13 cellular contexts compared by ENCODE assay signal in the genomic region with DNA sequence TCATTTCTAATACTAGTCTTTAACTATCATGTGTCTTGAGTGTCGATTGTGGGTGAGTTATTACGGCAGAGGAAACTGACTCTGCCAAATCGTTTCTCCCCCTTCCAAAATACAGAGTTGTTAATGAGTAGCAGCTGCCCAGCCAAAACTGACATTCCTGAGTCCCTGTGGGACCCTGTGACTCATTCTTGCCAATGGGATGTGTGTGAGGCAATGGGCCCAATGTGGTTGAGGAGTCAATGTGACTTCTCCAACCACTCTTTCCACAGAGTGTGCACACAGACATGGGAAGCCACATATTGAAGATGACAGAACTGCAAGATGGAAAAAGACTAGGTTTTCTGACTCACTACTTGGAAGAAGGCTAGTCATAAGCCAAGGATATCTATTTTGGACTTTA.
DNase-seq lines count a peak whose midpoint lies in the region; ATAC-seq and TF ChIP-seq lines count a peak whose summit lies in the region.
"Had no signal": no experiment of that assay in that cellular context is flagged by ENCODE, and none has a peak within 500 bp of the region (broad histone marks: within the 10 kb centered on the region; RNA-seq: fewer than 3 reads in every experiment).

No MANE protein-coding gene starts in this region.

- H4K5ac ChIP-seq in H9 (ENCODE audit: insufficient read length, low read depth, low read length) = no peak overlapping the region

- H2AFZ ChIP-seq in mammary epithelial cell (ENCODE audit: low read depth, low read length) = no peak overlapping the region
- no peak overlapping the region for H2AFZ ChIP-seq in H9 (ENCODE audit: low read length)

- TF ChIP-seq CTCF in mammary epithelial cell (conservative IDR thresholded peaks at IDR 0.05 in 1 of 2, IDR thresholded peaks at IDR 0.05 in 1 of 2; ENCODE audit: extremely low read depth in 1 of 2, insufficient read depth in 1 of 2, low read depth in 1 of 2, low read length in 2 of 2) (no peak), kidney epithelial cell (IDR thresholded peaks at IDR 0.05; ENCODE audit: insufficient read depth, low read length, poor library complexity, severe bottlenecking) (no peak), H9 (conservative IDR thresholded peaks at IDR 0.05) (no peak), GM10248 (IDR thresholded peaks at IDR 0.05; ENCODE audit: control extremely low read depth, extremely low read depth, low read depth, missing control alignments) (no peak)

- H3K27me3 ChIP-seq in mammary epithelial cell (ENCODE audit: insufficient read depth, low read length) = no peaks in the 10 kb centered on the region
- H3K27me3 ChIP-seq in kidney epithelial cell (ENCODE audit: control insufficient read depth, insufficient read depth, low read length) = no peaks in the 10 kb centered on the region
- H3K27me3 ChIP-seq in aorta (ENCODE audit: control insufficient read depth in 1 of 2, insufficient read depth in 2 of 2, low read length in 1 of 2) = no peaks in the 10 kb centered on the region
- H3K27me3 ChIP-seq in H9 (ENCODE audit: insufficient read depth, low read length) = no peaks in the 10 kb centered on the region

- H4K91ac ChIP-seq in H9 (ENCODE audit: insufficient read length, low read depth, low read length) = no peak overlapping the region

- H3K4me1 Mint-ChIP-seq in H9 = peaks cover 6 to 8% of the 10 kb centered on the region in 2 experiments; a peak in 3 of 4 replicates
- H3K4me1 Mint-ChIP-seq in activated T-helper 17 cell treated with anti-CD3 and anti-CD28 coated beads, Interleukin-2, amount 50 U/mL, for 72 hours = no peaks in the 10 kb centered on the region
- H3K4me1 Mint-ChIP-seq: T-helper 17 cell had no signal

- H2BK5ac ChIP-seq in H9 (ENCODE audit: insufficient read length, low read length) = no peak overlapping the region

- H3K79me2 ChIP-seq in mammary epithelial cell (ENCODE audit: insufficient read depth, low read length) = no peaks in the 10 kb centered on the region
- H3K79me2 ChIP-seq in H9 (ENCODE audit: insufficient read depth, low read length) = no peaks in the 10 kb centered on the region

- no peak overlapping the region for H3K18ac ChIP-seq in H9 (ENCODE audit: insufficient read length, low read depth, low read length)

- H3K27ac Mint-ChIP-seq in H9 = no peak overlapping the region
- no peak overlapping the region for H3K27ac Mint-ChIP-seq in activated T-helper 17 cell treated with anti-CD3 and anti-CD28 coated beads, Interleukin-2, amount 50 U/mL, for 72 hours
- H3K27ac Mint-ChIP-seq: T-helper 17 cell had no signal

- WGBS in mammary epithelial cell (ENCODE audit: low coverage, missing lambda C conversion rate) = 11% methylated on average over 3 of the region's 3 CpGs
- 5 to 9% methylated on average over 3 of the region's 3 CpGs for WGBS in aorta, 2 donors
- no CpG with 5 or more reads among the region's 3 CpGs for WGBS in H9 (ENCODE audit: extremely low coverage, insufficient read length, low lambda C conversion rate)

- no peak overlapping the region for H3K4me3 Mint-ChIP-seq in H9
- no peak overlapping the region for H3K4me3 Mint-ChIP-seq in activated T-helper 17 cell treated with anti-CD3 and anti-CD28 coated beads, Interleukin-2, amount 50 U/mL, for 72 hours
- H3K4me3 Mint-ChIP-seq: T-helper 17 cell had no signal

- H3K9me3 ChIP-seq in mammary epithelial cell (replicated peaks; ENCODE audit: insufficient read depth, low read length) (no peaks in the 10 kb centered on the region), aorta (ENCODE audit: control insufficient read depth, low read length) (no peaks in the 10 kb centered on the region), H9 (ENCODE audit: control insufficient read depth, low read depth, low read length) (no peaks in the 10 kb centered on the region)
- H3K9me3 ChIP-seq: lower lobe of right lung had no signal

- POLR2A ChIA-PET in GM10248 (lab: Yijun Ruan, JAX) = no interaction called here

- no peak overlapping the region for H2BK15ac ChIP-seq in H9 (ENCODE audit: low read depth, low read length)

- no peak overlapping the region for H2BK12ac ChIP-seq in H9 (ENCODE audit: insufficient read length, low read depth, low read length)

- H3K4me3 ChIP-seq in mammary epithelial cell (replicated peaks in 1 of 3; ENCODE audit: insufficient read depth in 1 of 3, low read depth in 2 of 3, low read length in 3 of 3) = no peak overlapping the region
- H3K4me3 ChIP-seq in kidney epithelial cell (ENCODE audit: low read depth, low read length) = no peak overlapping the region
- no peak overlapping the region for H3K4me3 ChIP-seq in aorta (ENCODE audit: low read length in 2 of 2)
- H3K4me3 ChIP-seq: lower lobe of right lung had no signal

- no peaks in the 10 kb centered on the region; the same call in 1 of the 2 replicates for H3K27me3 Mint-ChIP-seq in H9 (ENCODE audit: low read depth)
- H3K27me3 Mint-ChIP-seq in activated T-helper 17 cell treated with anti-CD3 and anti-CD28 coated beads, Interleukin-2, amount 50 U/mL, for 72 hours = no peaks in the 10 kb centered on the region

- CTCF ChIA-PET in mammary epithelial cell (lab: Charles Lee; ENCODE audit: low non-redundant PET) = no interaction called here
- CTCF ChIA-PET in GM10248 (lab: Yijun Ruan, JAX) = interaction anchor here (1.3 kb wide), 1 partner anchor 21 kb away, joined by 3 read pairs; no protein-coding TSS in a partner anchor

- H3K9ac ChIP-seq in mammary epithelial cell (ENCODE audit: insufficient read depth, low read length) (no peak overlapping the region), H9 (ENCODE audit: extremely low read depth, insufficient read length, low read length) (no peak overlapping the region)

- no peak overlapping the region for H3K4ac ChIP-seq in H9 (ENCODE audit: low read depth, low read length)

- dilution Hi-C loops in mammary epithelial cell (cut with HindIII; ENCODE audit: low sequenced_read_pairs) = no loop called here

- H4K20me1 ChIP-seq in mammary epithelial cell (ENCODE audit: insufficient read depth, low read length) (no peaks in the 10 kb centered on the region), H9 (ENCODE audit: control insufficient read depth, insufficient read depth, insufficient read length) (no peaks in the 10 kb centered on the region)

- DNase-seq in Right ventricle myocardium inferior (ENCODE audit: missing footprints) (no peak), cardiac septum (ENCODE audit: low spot score) (no peak), mammary epithelial cell (peak; percentile 70), kidney epithelial cell (ENCODE audit: low read depth) (peak; percentile 84), aorta (peak; percentile 68 to 81), H9 (no peak), GM10248 (ENCODE audit: extremely low spot score) (no peak)
- DNase-seq: AML-193, anterior cingulate cortex, lower lobe of right lung, NCI-H774, T-helper 17 cell had no signal

- H3K56ac ChIP-seq in H9 (ENCODE audit: insufficient read length, low read depth, low read length) = no peak overlapping the region

- no peak overlapping the region for H3K14ac ChIP-seq in H9 (ENCODE audit: insufficient read depth, low read length)

- H3K27ac ChIP-seq in mammary epithelial cell (ENCODE audit: insufficient read depth, low read depth, low read length) (no peak overlapping the region), aorta (ENCODE audit: low read depth in 1 of 2, low read length in 2 of 2) (no peak overlapping the region), H9 (ENCODE audit: insufficient read length, low read depth, low read length) (no peak overlapping the region)
- H3K27ac ChIP-seq: lower lobe of right lung had no signal

- H3K23ac ChIP-seq in H9 (ENCODE audit: insufficient read length, low read depth, low read length) = no peak overlapping the region

- no peak overlapping the region for H3T11ph ChIP-seq in H9 (ENCODE audit: low read length)

- H3K36me3 ChIP-seq in mammary epithelial cell (ENCODE audit: insufficient read depth, low read length) = no peaks in the 10 kb centered on the region
- no peaks in the 10 kb centered on the region for H3K36me3 ChIP-seq in kidney epithelial cell (ENCODE audit: control insufficient read depth, insufficient read depth, low read length)
- H3K36me3 ChIP-seq in aorta (ENCODE audit: control insufficient read depth in 1 of 2, insufficient read depth in 2 of 2, low read length in 1 of 2) = no peaks in the 10 kb centered on the region
- H3K36me3 ChIP-seq: lower lobe of right lung had no signal

- no peaks in the 10 kb centered on the region for H3K9me3 Mint-ChIP-seq in H9
- H3K9me3 Mint-ChIP-seq in activated T-helper 17 cell treated with anti-CD3 and anti-CD28 coated beads, Interleukin-2, amount 50 U/mL, for 72 hours = no peaks in the 10 kb centered on the region

- intact Hi-C loops in Right ventricle myocardium inferior (cut with DNase I) (no loop called here), cardiac septum (cut with DNase I) (no loop called here), mammary epithelial cell (cut with micrococcal nuclease) (no loop called here), aorta (cut with DNase I) (no loop called here)

- H3K79me1 ChIP-seq in H9 (ENCODE audit: insufficient read depth, low read depth, low read length, poor library complexity, severe bottlenecking) = no peaks in the 10 kb centered on the region

- H3K23me2 ChIP-seq in H9 (ENCODE audit: insufficient read length, low read depth, low read length, poor library complexity, severe bottlenecking) = no peaks in the 10 kb centered on the region

- H2BK120ac ChIP-seq in H9 (ENCODE audit: low read depth, low read length, poor library complexity, severe bottlenecking) = no peak overlapping the region

- peaks cover 49% of the 10 kb centered on the region for H3K4me1 ChIP-seq in mammary epithelial cell (ENCODE audit: insufficient read depth, low read length)
- peaks cover 1 to 4% of the 10 kb centered on the region in 2 donors for H3K4me1 ChIP-seq in aorta (ENCODE audit: control insufficient read depth in 1 of 2, insufficient read depth in 2 of 2, low read length in 2 of 2)
- no peaks in the 10 kb centered on the region for H3K4me1 ChIP-seq in H9 (ENCODE audit: insufficient read depth, low read length)
- H3K4me1 ChIP-seq: lower lobe of right lung had no signal

- no peak overlapping the region for H4K8ac ChIP-seq in H9 (replicated peaks; ENCODE audit: insufficient read length, low read depth, low read length)

- no peaks in the 10 kb centered on the region for H3K36me3 Mint-ChIP-seq in H9 (ENCODE audit: insufficient read depth in 1 of 3, low read depth in 3 of 3)
- H3K36me3 Mint-ChIP-seq in activated T-helper 17 cell treated with anti-CD3 and anti-CD28 coated beads, Interleukin-2, amount 50 U/mL, for 72 hours (ENCODE audit: low read depth) = no peaks in the 10 kb centered on the region

- H3K4me2 ChIP-seq in mammary epithelial cell (ENCODE audit: insufficient read depth, low read depth, low read length) (no peak overlapping the region), H9 (ENCODE audit: insufficient read depth, insufficient read length, low read length) (no peak overlapping the region)

- H2BK20ac ChIP-seq in H9 (ENCODE audit: low read depth, low read length, poor library complexity, severe bottlenecking) = no peak overlapping the region

- BruUV-seq in mammary epithelial cell (replicated peaks; lab: Mats Ljungman, UMichigan) = no TSS peak

- no peak overlapping the region for H2AK5ac ChIP-seq in H9 (ENCODE audit: insufficient read length, low read length)

- ATAC-seq in Right ventricle myocardium inferior (peak; percentile 74), aorta (ENCODE audit: low FRiP score) (peak; percentile 81)
- no peak for ATAC-seq in activated T-helper 17 cell treated with anti-CD3 and anti-CD28 coated beads, Interleukin-2, amount 50 U/mL, for 72 hours (replicated peaks)
- ATAC-seq: T-helper 17 cell had no signal

- in situ Hi-C loops in mammary epithelial cell (cut with MboI; ENCODE audit: low sequenced_read_pairs in 2 of 2) = no loop called here

Comparison
In these comparisons a context has a peak if more than half of its experiments do, and no peak if none do; other contexts are left out.
1. DNase-seq: peak in mammary epithelial cell (single experiment), kidney epithelial cell (single experiment) and aorta (2 of 2); none in Right ventricle myocardium inferior (single experiment), cardiac septum (single experiment), H9 (single experiment) and GM10248 (single experiment).